1 cellular context compared by ENCODE assay signal in genomic region chr2:101124061-101124460, GRCh38.
TF ChIP-seq lines count a peak whose summit lies in the region.

No MANE protein-coding gene starts in this region.

TF ChIP-seq in HepG2, 621 proteins besides CTCF, POLR2A, EP300 and RAD21 (continued from another document):
- TF ChIP-seq AHDC1 (CRISPR knock-in tag; IDR thresholded peaks at IDR 0.05; ENCODE audit: borderline replicate concordance) (no peak), CHD4 (IDR thresholded peaks at IDR 0.05; ENCODE audit: borderline replicate concordance, low read length) (0 out of 2 replicates have a peak, but pooled peaks have one; percentile 0), HNRNPUL1 (IDR thresholded peaks at IDR 0.05; ENCODE audit: low read depth, low read length) (no peak), ZNF605 (CRISPR knock-in tag; IDR thresholded peaks at IDR 0.05) (0 out of 2 replicates have a peak, but pooled peaks have one; percentile 3), RBM22 (optimal IDR thresholded peaks at IDR 0.05; ENCODE audit: low read length) (peak; percentile 35), ETV6 (CRISPR knock-in tag; conservative IDR thresholded peaks at IDR 0.05) (no peak)
